Comparison of ENCODE assay signal across 31 cellular contexts in genomic region chr5:158320178-158320674, GRCh38.
DNase-seq lines count a peak whose midpoint lies in the region; ATAC-seq, FAIRE-seq and TF ChIP-seq lines count a peak whose summit lies in the region.
"Had no signal": no experiment of that assay in that cellular context is flagged by ENCODE, and none has a peak within 500 bp of the region (broad histone marks: within the 10 kb centered on the region; RNA-seq: fewer than 3 reads in every experiment).

No MANE protein-coding gene starts in this region.

- H2BK12ac ChIP-seq in H9 (ENCODE audit: insufficient read length, low read depth, low read length) = no peak overlapping the region

- H3K4me2 ChIP-seq in H9 (ENCODE audit: insufficient read depth, insufficient read length, low read length) = no peak overlapping the region

- no peak for TF ChIP-seq POLR2A in esophagus squamous epithelium (IDR thresholded peaks at IDR 0.05)

- H3K27ac Mint-ChIP-seq in H9 = no peak overlapping the region
- H3K27ac Mint-ChIP-seq: activated CD4-positive, alpha-beta T cell treated with anti-CD3 and anti-CD28 coated beads, Interleukin-2, amount 10 ng/mL, durations not matched to agents 24 days and 14 days; CD8-positive, alpha-beta memory T cell; memory B cell; type B pancreatic cell had no signal

- H3K36me3 Mint-ChIP-seq in H9 (ENCODE audit: insufficient read depth in 1 of 3, low read depth in 3 of 3) = no peaks in the 10 kb centered on the region; a peak in 1 of 7 replicates
- H3K36me3 Mint-ChIP-seq: CD8-positive, alpha-beta memory T cell; memory B cell; type B pancreatic cell had no signal

- no peaks in the 10 kb centered on the region for H3K79me1 ChIP-seq in H9 (ENCODE audit: insufficient read depth, low read depth, low read length, poor library complexity, severe bottlenecking)

- H2BK5ac ChIP-seq in H9 (ENCODE audit: insufficient read length, low read length) = no peak overlapping the region

- H2AK5ac ChIP-seq in H9 (ENCODE audit: insufficient read length, low read length) = no peak overlapping the region

- H3K56ac ChIP-seq in H9 (ENCODE audit: insufficient read length, low read depth, low read length) = no peak overlapping the region

- H4K91ac ChIP-seq in H9 (ENCODE audit: insufficient read length, low read depth, low read length) = no peak overlapping the region

- no peak overlapping the region for H3K23ac ChIP-seq in H9 (ENCODE audit: insufficient read length, low read depth, low read length)

- H2AFZ ChIP-seq in H9 (ENCODE audit: low read length) = no peak overlapping the region
- H2AFZ ChIP-seq: GM23248 had no signal

- FAIRE-seq in pancreas (lab: Jason Lieb, UNC) = no peak
- FAIRE-seq: A204.1, HTR-8/SVneo, RCC 7860, small intestine had no signal

- H3K14ac ChIP-seq in H9 (ENCODE audit: insufficient read depth, low read length) = no peak overlapping the region

- H3K9me3 ChIP-seq in H9 (ENCODE audit: control insufficient read depth, low read depth, low read length) = no peaks in the 10 kb centered on the region
- H3K9me3 ChIP-seq in pancreas = no peaks in the 10 kb centered on the region
- H3K9me3 ChIP-seq in esophagus squamous epithelium = no peaks in the 10 kb centered on the region
- H3K9me3 ChIP-seq: adrenal gland had no signal

- H3K4me1 ChIP-seq in H9 (ENCODE audit: insufficient read depth, low read length) (no peaks in the 10 kb centered on the region), pancreas (no peaks in the 10 kb centered on the region), esophagus squamous epithelium (no peaks in the 10 kb centered on the region)
- H3K4me1 ChIP-seq: adrenal gland had no signal

- no peaks in the 10 kb centered on the region for H3K9me3 Mint-ChIP-seq in H9
- H3K9me3 Mint-ChIP-seq: activated CD4-positive, alpha-beta T cell treated with anti-CD3 and anti-CD28 coated beads, Interleukin-2, amount 10 ng/mL, durations not matched to agents 24 days and 14 days; activated T-cell treated with anti-CD3 and anti-CD28 coated beads, Interleukin-2, amount 50 U/mL, for 4 hours; CD8-positive, alpha-beta memory T cell; memory B cell; type B pancreatic cell had no signal

- H3K36me3 ChIP-seq in pancreas (no peaks in the 10 kb centered on the region), esophagus squamous epithelium (no peaks in the 10 kb centered on the region)
- H3K36me3 ChIP-seq: adrenal gland, brain microvascular endothelial cell had no signal

- peaks cover 23% of the 10 kb centered on the region in 2 experiments for H3K4me1 Mint-ChIP-seq in H9
- H3K4me1 Mint-ChIP-seq: activated CD4-positive, alpha-beta T cell treated with anti-CD3 and anti-CD28 coated beads, Interleukin-2, amount 10 ng/mL, durations not matched to agents 24 days and 14 days; CD8-positive, alpha-beta memory T cell; memory B cell had no signal

- no peaks in the 10 kb centered on the region for H3K79me2 ChIP-seq in H9 (ENCODE audit: insufficient read depth, low read length)

- H3K4ac ChIP-seq in H9 (ENCODE audit: low read depth, low read length) = no peak overlapping the region

- no peak overlapping the region for H2BK15ac ChIP-seq in H9 (ENCODE audit: low read depth, low read length)

- no peak overlapping the region for H2BK20ac ChIP-seq in H9 (ENCODE audit: low read depth, low read length, poor library complexity, severe bottlenecking)

- H3K27me3 ChIP-seq in H9 (ENCODE audit: insufficient read depth, low read length) (no peaks in the 10 kb centered on the region), pancreas (no peaks in the 10 kb centered on the region), esophagus squamous epithelium (no peaks in the 10 kb centered on the region)
- H3K27me3 ChIP-seq: adrenal gland, brain microvascular endothelial cell had no signal

- H3K27ac ChIP-seq in H9 (ENCODE audit: insufficient read length, low read depth, low read length) = no peak overlapping the region
- H3K27ac ChIP-seq in pancreas = no peak overlapping the region
- no peak overlapping the region for H3K27ac ChIP-seq in esophagus squamous epithelium
- H3K27ac ChIP-seq: adrenal gland, brain microvascular endothelial cell, epithelial cell of prostate, GM23248 had no signal

- H3K4me3 Mint-ChIP-seq in H9 = no peak overlapping the region; a peak in 1 of 5 replicates
- H3K4me3 Mint-ChIP-seq: activated CD4-positive, alpha-beta T cell treated with anti-CD3 and anti-CD28 coated beads, Interleukin-2, amount 10 ng/mL, durations not matched to agents 24 days and 14 days; activated T-cell treated with anti-CD3 and anti-CD28 coated beads, Interleukin-2, amount 50 U/mL, for 4 hours; CD8-positive, alpha-beta memory T cell; memory B cell; type B pancreatic cell had no signal

- no peak overlapping the region for H2BK120ac ChIP-seq in H9 (ENCODE audit: low read depth, low read length, poor library complexity, severe bottlenecking)

- no peaks in the 10 kb centered on the region for H4K20me1 ChIP-seq in H9 (ENCODE audit: control insufficient read depth, insufficient read depth, insufficient read length)

- no peaks in the 10 kb centered on the region for H3K23me2 ChIP-seq in H9 (ENCODE audit: insufficient read length, low read depth, low read length, poor library complexity, severe bottlenecking)

- no peak overlapping the region for H3K4me3 ChIP-seq in pancreas
- H3K4me3 ChIP-seq in esophagus squamous epithelium = no peak overlapping the region
- H3K4me3 ChIP-seq: adrenal gland, GM23248 had no signal

- DNase-seq in NCI-H146 (lab: John Stamatoyannopoulos, UW) = peak; percentile 3
- DNase-seq in NCI-H146 treated with DMSO at 0.1 percent for 48 hours (lab: John Stamatoyannopoulos, UW; ENCODE audit: unreplicated experiment) = no peak
- DNase-seq in NCI-H128 (lab: John Stamatoyannopoulos, UW; ENCODE audit: unreplicated experiment) = peak; percentile 18
- peak; percentile 25 for DNase-seq in NCI-H524 treated with DMSO at 0.1 percent for 48 hours (lab: John Stamatoyannopoulos, UW)
- DNase-seq in myocyte (ENCODE audit: low read depth) = peak; percentile 7
- no peak for DNase-seq in H9
- DNase-seq in pancreas = no peak
- no peak for DNase-seq in esophagus squamous epithelium (lab: John Stamatoyannopoulos, UW)
- DNase-seq: activated CD4-positive, alpha-beta T cell treated with anti-CD3 and anti-CD28 coated beads, Interleukin-2, amount 10 ng/mL, durations not matched to agents 24 days and 14 days; activated naive CD4-positive, alpha-beta T cell; activated T-cell treated with anti-CD3 and anti-CD28 coated beads, Interleukin-2, amount 50 U/mL, for 4 hours; adrenal gland; AML-193; brain microvascular endothelial cell; CD8-positive, alpha-beta memory T cell; DMS53; effector CD4-positive, alpha-beta T cell; GM23248; Kasumi-1; left cardiac atrium; NCI-H1048; NCI-H446 treated with DMSO at 0.1 percent for 48 hours; small intestine; stimulated activated CD4-positive, alpha-beta T cell treated with anti-CD3 and anti-CD28 coated beads, Interleukin-2, amount 100 ng/mL, for 24 hours; T-helper 2 cell had no signal

- WGBS in H9 (ENCODE audit: extremely low coverage, insufficient read length, low lambda C conversion rate) = no CpG with 5 or more reads among the region's 5 CpGs
- 31 to 38% methylated on average over 5 of the region's 5 CpGs for WGBS in pancreas, 2 donors
- WGBS in esophagus squamous epithelium, 2 donors = 39 to 53% methylated on average over 5 of the region's 5 CpGs

- no peak overlapping the region for H3K18ac ChIP-seq in H9 (ENCODE audit: insufficient read length, low read depth, low read length)

- no peaks in the 10 kb centered on the region for H3K27me3 Mint-ChIP-seq in H9 (ENCODE audit: low read depth)
- H3K27me3 Mint-ChIP-seq: activated CD4-positive, alpha-beta T cell treated with anti-CD3 and anti-CD28 coated beads, Interleukin-2, amount 10 ng/mL, durations not matched to agents 24 days and 14 days; memory B cell; type B pancreatic cell had no signal

- H4K5ac ChIP-seq in H9 (ENCODE audit: insufficient read length, low read depth, low read length) = no peak overlapping the region

- no peak for TF ChIP-seq CTCF in H9 (conservative IDR thresholded peaks at IDR 0.05)
- no peak for TF ChIP-seq CTCF in pancreas (IDR thresholded peaks at IDR 0.05)
- no peak for TF ChIP-seq CTCF in esophagus squamous epithelium (IDR thresholded peaks at IDR 0.05)

- intact Hi-C loops in pancreas (cut with DNase I) (no loop called here), esophagus squamous epithelium (cut with DNase I) (no loop called here)

- H3T11ph ChIP-seq in H9 (ENCODE audit: low read length) = no peak overlapping the region

- no peak overlapping the region for H4K8ac ChIP-seq in H9 (replicated peaks; ENCODE audit: insufficient read length, low read depth, low read length)

- no peak overlapping the region for H3K9ac ChIP-seq in H9 (ENCODE audit: extremely low read depth, insufficient read length, low read length)
- H3K9ac ChIP-seq: GM23248 had no signal

- ATAC-seq in pancreas = no peak
- ATAC-seq: activated T-cell treated with anti-CD3 and anti-CD28 coated beads, Interleukin-2, amount 50 U/mL, for 4 hours; left cardiac atrium had no signal

Comparison
In these comparisons a context has a peak if more than half of its experiments do, and no peak if none do; other contexts are left out.
1. DNase-seq: peak in NCI-H146 (single experiment), NCI-H128 (single experiment), NCI-H524 treated with DMSO at 0.1 percent for 48 hours (single experiment) and myocyte (single experiment); none in NCI-H146 treated with DMSO at 0.1 percent for 48 hours (single experiment), H9 (single experiment), pancreas (0 of 6) and esophagus squamous epithelium (single experiment).